In genomic region chr22:24210409-24210808, GRCh38 we compare ENCODE assay signal across 10 cellular contexts. TPM values are rescaled to one million over a fixed set of nuclear protein-coding genes. Genes with fewer than 3 reads are reported as not detected.
DNase-seq lines count a peak whose midpoint lies in the region; ATAC-seq and TF ChIP-seq lines count a peak whose summit lies in the region.
"Not testable (repeated sequence)": the region's sequence is repeated elsewhere in the genome, so short reads cannot be mapped to it uniquely, and the experiment has no call there.
"Had no signal": no experiment of that assay in that cellular context is flagged by ENCODE, and none has a peak within 500 bp of the region (broad histone marks: within the 10 kb centered on the region; RNA-seq: fewer than 3 reads in every experiment).

No MANE protein-coding gene starts in this region.

- CTCF ChIA-PET in HCT116 (lab: Charles Lee) = interaction anchor here (2.1 kb wide), 1 partner anchor 21 kb away, joined by 6 read pairs; no protein-coding TSS in a partner anchor
- CTCF ChIA-PET in mammary epithelial cell (lab: Charles Lee; ENCODE audit: low non-redundant PET) = not testable (repeated sequence)

- not testable (repeated sequence) for TF ChIP-seq CTCF in HCT116 (IDR thresholded peaks at IDR 0.05 in 2 of 3, conservative IDR thresholded peaks at IDR 0.05 in 1 of 3; ENCODE audit: borderline replicate concordance in 1 of 3, insufficient read depth in 1 of 3, low read depth in 2 of 3, low read length in 2 of 3); RWPE2 (IDR thresholded peaks at IDR 0.05; ENCODE audit: poor library complexity, severe bottlenecking); mammary epithelial cell (conservative IDR thresholded peaks at IDR 0.05 in 1 of 2, IDR thresholded peaks at IDR 0.05 in 1 of 2; ENCODE audit: extremely low read depth in 1 of 2, insufficient read depth in 1 of 2, low read depth in 1 of 2, low read length in 2 of 2); fibroblast of mammary gland (conservative IDR thresholded peaks at IDR 0.05; ENCODE audit: control insufficient read depth, insufficient read depth, low read depth, low read length)

- intact Hi-C loops in HCT116 (cut with micrococcal nuclease); mammary epithelial cell (cut with micrococcal nuclease): not testable (repeated sequence)

- dilution Hi-C loops in mammary epithelial cell (cut with HindIII; ENCODE audit: low sequenced_read_pairs) = loop anchor here (5.0 kb wide), 1 partner anchor 43 kb away; no protein-coding TSS in a partner anchor

- not testable (repeated sequence) for H4K20me1 ChIP-seq in BLaER1 treated with 17β-estradiol and CSF1 and Interleukin-3, amounts not matched to agents 10 nM and 100 nM; HCT116 (ENCODE audit: insufficient read depth); mammary epithelial cell (ENCODE audit: insufficient read depth, low read length)

- H3K36me3 ChIP-seq in BLaER1 treated with 17β-estradiol and CSF1 and Interleukin-3, amounts not matched to agents 10 nM and 100 nM; HCT116 (ENCODE audit: control insufficient read depth in 1 of 2, insufficient read depth in 2 of 2, low read length in 2 of 2); MG63; RWPE2 (ENCODE audit: low read depth); mammary epithelial cell (ENCODE audit: insufficient read depth, low read length): not testable (repeated sequence)

- not testable (repeated sequence) for TF ChIP-seq POLR2A in HCT116 (IDR thresholded peaks at IDR 0.05; ENCODE audit: borderline replicate concordance, extremely low read depth, insufficient read depth, insufficient read length)

- in situ Hi-C loops in mammary epithelial cell (cut with MboI; ENCODE audit: low sequenced_read_pairs in 2 of 2) = not testable (repeated sequence)

- ATAC-seq in HCT116; RWPE2 (ENCODE audit: low read depth): not testable (repeated sequence)

- POLR2A ChIA-PET in HCT116 (lab: Charles Lee) = interaction anchor here (1.2 kb wide), 1 partner anchor 9 kb away, joined by 3 read pairs; no protein-coding TSS in a partner anchor

- DNase-seq in HCT116 (ENCODE audit: low read depth, low spot score); RWPE2 (ENCODE audit: low spot score): not testable (repeated sequence)
- DNase-seq in MG63 (peak; percentile 56), mammary epithelial cell (peak; percentile 23), fibroblast of mammary gland (ENCODE audit: low read depth) (peak; percentile 41), renal cortical epithelial cell (ENCODE audit: low read depth) (peak; percentile 21)

- not testable (repeated sequence) for H3K27me3 ChIP-seq in BLaER1 treated with 17β-estradiol and CSF1 and Interleukin-3, amounts not matched to agents 10 nM and 100 nM; HCT116 (ENCODE audit: insufficient read depth, low read length); MG63; RWPE2 (ENCODE audit: insufficient read depth, poor library complexity, severe bottlenecking); mammary epithelial cell (ENCODE audit: insufficient read depth, low read length)

- 95% methylated on average over 11 of the region's 11 CpGs for WGBS in mammary epithelial cell (ENCODE audit: low coverage, missing lambda C conversion rate)

- not testable (repeated sequence) for H3K9me3 ChIP-seq in BLaER1 treated with 17β-estradiol and CSF1 and Interleukin-3, amounts not matched to agents 10 nM and 100 nM (replicated peaks in 1 of 11); HCT116 (ENCODE audit: control insufficient read depth in 1 of 2, insufficient read depth in 1 of 2, low read depth in 1 of 2, low read length in 2 of 2); MG63; RWPE2 (ENCODE audit: severe bottlenecking); mammary epithelial cell (replicated peaks; ENCODE audit: insufficient read depth, low read length)

- H3K9ac ChIP-seq in BLaER1 treated with 17β-estradiol and CSF1 and Interleukin-3, amounts not matched to agents 10 nM and 100 nM; HCT116 (ENCODE audit: low read length); mammary epithelial cell (ENCODE audit: insufficient read depth, low read length): not testable (repeated sequence)

- peak overlapping the region in 9 of 11 experiments; percentile 13 to 95 (median 85); a peak in 15 of 22 replicates for H3K4me2 ChIP-seq in BLaER1 treated with 17β-estradiol and CSF1 and Interleukin-3, amounts not matched to agents 10 nM and 100 nM
- H3K4me2 ChIP-seq in HCT116 (ENCODE audit: low read length) = peak overlapping the region; percentile 38
- H3K4me2 ChIP-seq in mammary epithelial cell (ENCODE audit: insufficient read depth, low read depth, low read length) = not testable (repeated sequence)

- not testable (repeated sequence) for H3K79me2 ChIP-seq in HCT116 (ENCODE audit: insufficient read depth, low read length); mammary epithelial cell (ENCODE audit: insufficient read depth, low read length)

- H3K4me3 ChIP-seq in BLaER1 treated with 17β-estradiol and CSF1 and Interleukin-3, amounts not matched to agents 10 nM and 100 nM; MG63; RWPE2 (ENCODE audit: severe bottlenecking); mammary epithelial cell (replicated peaks in 1 of 3; ENCODE audit: insufficient read depth in 1 of 3, low read depth in 2 of 3, low read length in 3 of 3); fibroblast of mammary gland (ENCODE audit: control insufficient read depth, low read depth, low read length): not testable (repeated sequence)
- H3K4me3 ChIP-seq in HCT116 (replicated peaks in 1 of 2; ENCODE audit: low read depth in 1 of 2, low read length in 2 of 2) = 0 out of 4 replicates have a peak overlapping the region, but pooled peaks of 1 of the 2 experiments have one; percentile 6

- not testable (repeated sequence) for TF ChIP-seq RAD21 in HCT116 (IDR thresholded peaks at IDR 0.05; ENCODE audit: low read depth)

- peaks cover 50 to 92% (median 72%) of the 10 kb centered on the region in 10 experiments for H3K4me1 ChIP-seq in BLaER1 treated with 17β-estradiol and CSF1 and Interleukin-3, amounts not matched to agents 10 nM and 100 nM
- H3K4me1 ChIP-seq in HCT116 (ENCODE audit: control insufficient read depth in 1 of 2, insufficient read depth in 2 of 2, low read length in 2 of 2) (peaks cover 59 to 73% of the 10 kb centered on the region in 2 experiments), RWPE2 (ENCODE audit: insufficient read depth, poor library complexity, severe bottlenecking) (peaks cover 27% of the 10 kb centered on the region), mammary epithelial cell (ENCODE audit: insufficient read depth, low read length) (peaks cover 26% of the 10 kb centered on the region)

- BruUV-seq in HCT116 (replicated peaks; lab: Mats Ljungman, UMichigan); mammary epithelial cell (replicated peaks; lab: Mats Ljungman, UMichigan): not testable (repeated sequence)

- peak overlapping the region in 10 of 11 experiments; percentile 44 to 100 (median 96); a peak in 18 of 22 replicates for H3K27ac ChIP-seq in BLaER1 treated with 17β-estradiol and CSF1 and Interleukin-3, amounts not matched to agents 10 nM and 100 nM
- peak overlapping the region; percentile 100 for H3K27ac ChIP-seq in HCT116 (ENCODE audit: low read depth, low read length)
- H3K27ac ChIP-seq in RWPE2 (ENCODE audit: poor library complexity, severe bottlenecking) = peak overlapping the region; percentile 100
- not testable (repeated sequence) for H3K27ac ChIP-seq in mammary epithelial cell (ENCODE audit: insufficient read depth, low read depth, low read length)

- H3K9me2 ChIP-seq in HCT116 (ENCODE audit: insufficient read depth) = not testable (repeated sequence)

- not testable (repeated sequence) for H2AFZ ChIP-seq in HCT116 (ENCODE audit: low read depth, low read length, poor library complexity, severe bottlenecking); mammary epithelial cell (ENCODE audit: low read depth, low read length)

- RAD21 ChIA-PET in HCT116 (lab: Charles Lee; ENCODE audit: low non-redundant PET in 1 of 2, low total read pairs in 2 of 2, uncharacterized antibody in 2 of 2, unreplicated experiment in 2 of 2) = interaction anchor here in 1 of 2 experiments (0.7 kb wide), 1 partner anchor 31 kb away, joined by 3 read pairs; no protein-coding TSS in a partner anchor

TF ChIP-seq in HCT116, 20 proteins besides CTCF, POLR2A, EP300 and RAD21:
- peak; percentile 42 for TF ChIP-seq EGR1 (IDR thresholded peaks at IDR 0.05; ENCODE audit: low read depth)

RNA-seq across cellular contexts. Expression of gene SUSD2, which starts 29.1 kb away (rescaled TPM):
- 6.6 TPM for total RNA-seq in HCT116 (2021; ENCODE audit: unreplicated experiment)
- polyA plus RNA-seq in HCT116 (2012) = 9.6 and 10.3 TPM in 2 replicates
- 0.20 TPM in 1 of 2 replicates, not detected in the other for total RNA-seq in MG63 (2014; rRNA removed; shearing (Covaris generic); ENCODE audit: low replicate concordance)
- 1 to 10 TPM; 1.0 to 2.8 TPM for total RNA-seq in mammary epithelial cell
- polyA plus RNA-seq in mammary epithelial cell = 0.22 TPM
- 0.10 TPM for polyA minus RNA-seq in mammary epithelial cell
- 0.10 TPM in 1 of 2 replicates, not detected in the other for total RNA-seq in renal cortical epithelial cell

RNA-seq across cellular contexts. Expression of gene GGT5, which starts 34.5 kb away (rescaled TPM):
- total RNA-seq in HCT116 (2021; ENCODE audit: unreplicated experiment) = 0.57 TPM
- polyA plus RNA-seq in HCT116 (2012) = 0.14 and 0.42 TPM in 2 replicates
- not detected in 2 replicates for total RNA-seq in MG63 (2014; rRNA removed; shearing (Covaris generic); ENCODE audit: low replicate concordance)
- total RNA-seq in mammary epithelial cell = under 1 TPM in 1 of 2 donors, not detected in 1; under 0.01 TPM
- 0.05 TPM for polyA plus RNA-seq in mammary epithelial cell
- not detected for polyA minus RNA-seq in mammary epithelial cell
- 0.10 TPM in 1 of 2 replicates, not detected in the other for total RNA-seq in renal cortical epithelial cell
- total RNA-seq: CD4-positive, alpha-beta T cell; GM12878; GM23338 had no signal
- polyA plus RNA-seq: GM23338 had no signal
